Comparison of ENCODE assay signal across 8 cellular contexts in the genomic region with DNA sequence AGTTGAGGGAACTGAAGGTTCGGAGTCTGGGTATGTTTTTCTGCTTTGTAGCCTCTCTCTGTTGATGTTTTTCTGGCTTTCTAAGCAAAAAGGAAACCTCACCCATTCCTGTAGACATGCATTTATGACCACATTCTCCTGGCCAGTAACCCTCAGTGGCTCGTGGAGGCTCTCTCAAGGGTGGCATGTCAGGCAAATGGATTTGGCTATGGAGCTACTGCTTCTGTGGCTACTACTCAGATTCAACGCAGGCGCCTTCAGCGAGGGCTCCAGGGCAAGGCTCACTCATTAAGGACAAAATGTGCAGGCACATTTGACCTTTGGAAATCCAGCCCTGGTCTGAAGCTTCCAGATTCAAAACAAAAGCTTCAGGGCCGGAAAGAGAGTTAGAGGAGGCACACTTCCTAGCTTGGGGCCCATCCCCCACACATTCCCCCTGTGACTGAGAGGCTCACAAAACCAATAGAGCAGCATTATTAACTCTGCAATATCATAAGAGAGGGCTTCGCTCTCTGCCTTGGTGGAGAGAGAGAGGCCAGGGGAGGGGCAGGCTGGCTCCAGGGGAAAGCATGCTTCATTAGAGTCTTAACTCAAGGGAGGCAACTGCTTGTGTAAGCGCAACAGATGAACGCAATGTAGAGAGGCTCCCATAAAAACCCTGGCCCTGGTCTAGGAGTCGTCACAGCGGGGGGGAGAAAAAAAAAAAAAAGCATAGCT. TPM values are rescaled to one million over a fixed set of nuclear protein-coding genes. Genes with fewer than 3 reads are reported as not detected.
DNase-seq lines count a peak whose midpoint lies in the region; TF ChIP-seq lines count a peak whose summit lies in the region.

No MANE protein-coding gene starts in this region.

- intact Hi-C loops in dorsolateral prefrontal cortex (cut with DNase I), result loop anchor here in 1 of 2 donors (5.0 kb wide), 1 partner anchor 329 kb away; no protein-coding TSS in a partner anchor

- TF ChIP-seq CTCF in WI38 (IDR thresholded peaks at IDR 0.05; ENCODE audit: low read depth, low read length), result no peak
- TF ChIP-seq CTCF in dorsolateral prefrontal cortex (IDR thresholded peaks at IDR 0.05 in 54 of 56, conservative IDR thresholded peaks at IDR 0.05 in 2 of 56; ENCODE audit: low read depth in 1 of 56, partially characterized antibody in 56 of 56), result no peak

- H3K4me3 ChIP-seq in WI38 (ENCODE audit: low read depth, low read length), result peak overlapping the region; percentile 8; the same call in 1 of the 2 replicates
- H3K4me3 ChIP-seq in dorsolateral prefrontal cortex, result peak overlapping the region in 51 of 59 donors; percentile 0 to 56 (median 31)

- DNase-seq in activated CD8-positive, alpha-beta memory T cell treated with anti-CD3 and anti-CD28 coated beads for 24 hours, result peak; percentile 79
- no peak for DNase-seq in activated CD8-positive, alpha-beta memory T cell treated with anti-CD3 and anti-CD28 coated beads, Interleukin-2, amount 50 U/mL, for 48 hours
- DNase-seq in KG1 (lab: John Stamatoyannopoulos, UW) (peak; percentile 85), dorsolateral prefrontal cortex (peak in 5 of 10 donors; percentile 34 to 47 (median 39)), mesenteric fat pad (ENCODE audit: low spot score) (peak; percentile 88), amniotic stem cell (lab: John Stamatoyannopoulos, UW) (no peak)
- DNase-seq in stimulated activated naive CD4-positive, alpha-beta T cell treated with Interleukin-2 at 50 U/mL for 16 hours (lab: John Stamatoyannopoulos, UW), result peak; percentile 28

- no peaks in the 10 kb centered on the region for H3K27me3 ChIP-seq in dorsolateral prefrontal cortex

- H3K27ac ChIP-seq in dorsolateral prefrontal cortex, result peak overlapping the region; percentile 52 to 95 (median 89)

RNA-seq across cellular contexts. Expression of gene KLF7, which starts 22.1 kb away (rescaled TPM):
- total RNA-seq in dorsolateral prefrontal cortex (10 to 100 TPM; 28.9 to 88.4 (median 49.9) TPM), mesenteric fat pad (68.9 TPM)

Comparison
In these comparisons a context has a peak if more than half of its experiments do, and no peak if none do; other contexts are left out.
1. DNase-seq: peak in activated CD8-positive, alpha-beta memory T cell treated with anti-CD3 and anti-CD28 coated beads for 24 hours (single experiment), KG1 (single experiment), mesenteric fat pad (single experiment) and stimulated activated naive CD4-positive, alpha-beta T cell treated with Interleukin-2 at 50 U/mL for 16 hours (single experiment); none in activated CD8-positive, alpha-beta memory T cell treated with anti-CD3 and anti-CD28 coated beads, Interleukin-2, amount 50 U/mL, for 48 hours (single experiment) and amniotic stem cell (single experiment).